In the genomic region with DNA sequence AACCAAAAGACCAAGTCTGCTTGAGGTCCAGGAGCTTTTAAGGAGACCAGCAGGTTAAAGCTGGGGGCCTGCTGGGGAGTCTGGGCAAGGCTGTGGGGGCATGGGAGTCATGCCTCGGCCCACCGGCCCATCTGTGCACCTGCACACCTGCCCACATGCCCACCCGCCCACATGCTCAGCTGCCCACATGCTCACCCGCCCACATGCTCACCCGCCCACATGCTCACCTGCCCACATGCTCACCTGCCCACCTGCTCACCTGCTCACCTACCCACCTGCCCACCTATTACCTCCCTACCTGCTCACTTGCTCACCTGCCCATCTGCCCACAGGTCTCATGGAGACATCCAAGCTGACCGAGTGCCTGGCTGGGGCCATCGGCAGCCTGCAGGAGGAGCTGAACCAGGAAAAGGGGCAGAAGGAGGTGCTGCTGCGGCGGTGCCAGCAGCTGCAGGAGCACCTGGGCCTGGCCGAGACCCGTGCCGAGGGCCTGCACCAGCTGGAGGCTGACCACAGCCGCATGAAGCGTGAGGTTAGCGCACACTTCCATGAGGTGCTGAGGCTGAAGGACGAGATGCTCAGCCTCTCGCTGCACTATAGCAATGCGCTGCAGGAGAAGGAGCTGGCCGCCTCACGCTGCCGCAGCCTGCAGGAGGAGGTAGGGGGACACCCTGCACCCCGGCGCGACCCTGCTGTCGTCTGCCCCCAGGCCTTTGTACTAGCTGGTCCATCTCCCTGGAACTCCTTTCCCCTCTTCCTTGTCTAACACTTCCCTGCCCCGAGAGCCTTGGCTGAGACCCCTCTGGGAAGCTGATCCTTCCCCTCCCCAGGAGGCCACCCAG, we compare ENCODE assay signal across 27 cellular contexts. TPM values are rescaled to one million over a fixed set of nuclear protein-coding genes. Genes with fewer than 3 reads are reported as not detected.
"Had no signal": no experiment of that assay in that cellular context is flagged by ENCODE, and none has a peak within 500 bp of the region (broad histone marks: within the 10 kb centered on the region; RNA-seq: fewer than 3 reads in every experiment).

No MANE protein-coding gene starts in this region.

- H3K4me3 ChIP-seq: ascending aorta, esophagus muscularis mucosa, sigmoid colon, smooth muscle cell, thoracic aorta had no signal

- H3K4me1 ChIP-seq: ascending aorta, sigmoid colon had no signal

- H3K27me3 Mint-ChIP-seq: activated naive CD4-positive, alpha-beta T cell treated with anti-CD3 and anti-CD28 coated beads, Interleukin-2, amount 50 U/mL, for 24 hours; natural killer cell treated with Interleukin-12 subunit alpha and Interleukin-12 subunit beta and Interleukin-15 and Interleukin-18, amount 100 ng/mL, for 72 hours; type B pancreatic cell had no signal

- H3K27ac ChIP-seq: ascending aorta, brain microvascular endothelial cell, esophagus muscularis mucosa, sigmoid colon, thoracic aorta, WERI-Rb-1 had no signal

- H3K4me1 Mint-ChIP-seq: activated naive CD4-positive, alpha-beta T cell treated with anti-CD3 and anti-CD28 coated beads, Interleukin-2, amount 50 U/mL, for 24 hours; T-cell had no signal

- H3K4me2 ChIP-seq: smooth muscle cell had no signal

- ATAC-seq: activated CD8-positive, alpha-beta T cell treated with anti-CD3 and anti-CD28 coated beads, Interleukin-2, amount 10 ng/mL, durations not matched to agents 7 days and 5 days; effector memory CD8-positive, alpha-beta T cell; left ventricle myocardium superior; natural killer cell treated with Interleukin-12 subunit alpha and Interleukin-12 subunit beta and Interleukin-15 and Interleukin-18, amount 100 ng/mL, for 72 hours; T-cell had no signal

- H3K4me3 Mint-ChIP-seq: activated CD8-positive, alpha-beta T cell treated with anti-CD3 and anti-CD28 coated beads, Interleukin-2, amount 10 ng/mL, durations not matched to agents 7 days and 5 days; activated naive CD4-positive, alpha-beta T cell treated with anti-CD3 and anti-CD28 coated beads, Interleukin-2, amount 50 U/mL, for 24 hours; effector memory CD8-positive, alpha-beta T cell; natural killer cell treated with Interleukin-12 subunit alpha and Interleukin-12 subunit beta and Interleukin-15 and Interleukin-18, amount 100 ng/mL, for 72 hours; T-cell; type B pancreatic cell had no signal

- H3K9me3 ChIP-seq: ascending aorta, esophagus muscularis mucosa, sigmoid colon, thoracic aorta had no signal

- H3K36me3 ChIP-seq: ascending aorta, brain microvascular endothelial cell, esophagus muscularis mucosa, sigmoid colon, thoracic aorta, WERI-Rb-1 had no signal

- DNase-seq: activated CD4-positive, alpha-beta T cell treated with anti-CD3 and anti-CD28 coated beads for 1 hour; activated CD4-positive, alpha-beta T cell treated with anti-CD3 and anti-CD28 coated beads, Interleukin-2, amount 50 U/mL, for 1 hour; activated CD8-positive, alpha-beta T cell treated with anti-CD3 and anti-CD28 coated beads, Interleukin-2, amount 10 ng/mL, durations not matched to agents 7 days and 5 days; activated gamma-delta T cell treated with Interleukin-2 at 50 U/mL for 16 hours; activated T-cell treated with anti-CD3 and anti-CD28 coated beads, Interleukin-2, amount 50 U/mL, for 1 hour; brain microvascular endothelial cell; central memory CD4-positive, alpha-beta T cell; effector memory CD8-positive, alpha-beta T cell; hippocampal formation; left ventricle myocardium superior; midbrain; occipital lobe; sigmoid colon; stimulated activated CD4-positive, alpha-beta T cell treated with anti-CD3 and anti-CD28 coated beads, Interleukin-15, amount 100 ng/mL, for 24 hours; stimulated activated naive CD4-positive, alpha-beta T cell; T-cell; WERI-Rb-1 had no signal

- H3K27me3 ChIP-seq: ascending aorta, sigmoid colon had no signal

- FAIRE-seq: colon, frontal cortex, TTC549 had no signal

- H3K9me3 Mint-ChIP-seq: activated naive CD4-positive, alpha-beta T cell treated with anti-CD3 and anti-CD28 coated beads, Interleukin-2, amount 50 U/mL, for 24 hours; effector memory CD8-positive, alpha-beta T cell; natural killer cell treated with Interleukin-12 subunit alpha and Interleukin-12 subunit beta and Interleukin-15 and Interleukin-18, amount 100 ng/mL, for 72 hours; T-cell; type B pancreatic cell had no signal

- H3K36me3 Mint-ChIP-seq: activated naive CD4-positive, alpha-beta T cell treated with anti-CD3 and anti-CD28 coated beads, Interleukin-2, amount 50 U/mL, for 24 hours; natural killer cell treated with Interleukin-12 subunit alpha and Interleukin-12 subunit beta and Interleukin-15 and Interleukin-18, amount 100 ng/mL, for 72 hours; T-cell; type B pancreatic cell had no signal

- H3K27ac Mint-ChIP-seq: activated CD8-positive, alpha-beta T cell treated with anti-CD3 and anti-CD28 coated beads, Interleukin-2, amount 10 ng/mL, durations not matched to agents 7 days and 5 days; activated naive CD4-positive, alpha-beta T cell treated with anti-CD3 and anti-CD28 coated beads, Interleukin-2, amount 50 U/mL, for 24 hours; effector memory CD8-positive, alpha-beta T cell; natural killer cell treated with Interleukin-12 subunit alpha and Interleukin-12 subunit beta and Interleukin-15 and Interleukin-18, amount 100 ng/mL, for 72 hours; T-cell; type B pancreatic cell had no signal

RNA-seq across cellular contexts. Expression of a gene that starts 14.0 kb away (rescaled TPM):
- total RNA-seq: activated CD8-positive, alpha-beta T cell treated with anti-CD3 and anti-CD28 coated beads, Interleukin-2, amount 10 ng/mL, durations not matched to agents 7 days and 5 days; left ventricle myocardium superior; natural killer cell treated with Interleukin-12 subunit alpha and Interleukin-12 subunit beta and Interleukin-15 and Interleukin-18, amount 100 ng/mL, for 72 hours; sigmoid colon; thoracic aorta had no signal
